ENCODE assay signal across 12 cellular contexts in the genomic region with DNA sequence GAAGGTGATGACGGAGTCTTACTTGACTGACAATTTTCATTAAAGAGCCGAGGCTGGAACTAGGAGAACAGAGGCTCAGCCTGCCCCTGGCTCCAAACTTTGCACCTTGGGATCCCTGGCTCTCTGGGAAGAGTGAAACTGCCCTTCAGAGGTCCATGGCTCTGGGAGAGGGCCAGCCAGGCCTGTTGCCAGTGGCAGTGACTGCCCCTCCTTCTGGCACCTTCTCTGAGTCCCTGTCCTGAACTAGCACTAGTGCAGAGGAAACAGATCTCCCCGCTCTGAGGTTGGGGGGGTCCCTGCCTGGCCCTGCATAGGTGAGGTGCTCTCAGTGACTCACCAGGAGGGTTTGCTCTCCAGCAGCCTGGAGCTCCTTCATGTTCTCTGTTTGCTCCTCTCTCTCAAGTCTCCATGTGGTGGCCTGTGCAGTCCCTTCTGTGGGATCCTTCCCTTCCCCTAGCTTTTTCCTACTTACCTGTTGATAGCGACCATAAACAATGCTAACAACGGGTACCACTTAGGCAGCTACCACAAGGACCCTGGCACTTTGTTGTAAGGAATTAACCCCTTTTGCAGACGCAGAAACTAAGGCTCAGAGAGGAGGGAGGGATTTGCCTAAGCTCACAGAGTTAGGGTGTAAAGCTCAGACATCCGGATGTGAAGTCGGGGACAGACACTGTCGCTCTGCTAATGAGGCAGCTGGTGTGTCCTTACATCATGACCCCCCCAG. TPM values are rescaled to one million over a fixed set of nuclear protein-coding genes. Genes with fewer than 3 reads are reported as not detected.
DNase-seq lines count a peak whose midpoint lies in the region; ATAC-seq, FAIRE-seq and TF ChIP-seq lines count a peak whose summit lies in the region.
"Had no signal": no experiment of that assay in that cellular context is flagged by ENCODE, and none has a peak within 500 bp of the region (broad histone marks: within the 10 kb centered on the region; RNA-seq: fewer than 3 reads in every experiment).

No MANE protein-coding gene starts in this region.

- H3K36me3 Mint-ChIP-seq in activated CD8-positive, alpha-beta T cell treated with anti-CD3 and anti-CD28 coated beads for 36 hours (ENCODE audit: low read depth) = no peaks in the 10 kb centered on the region
- no peaks in the 10 kb centered on the region for H3K36me3 Mint-ChIP-seq in activated CD8-positive, alpha-beta T cell treated with anti-CD3 and anti-CD28 coated beads, Interleukin-2, amount 10 ng/mL, durations not matched to agents 7 days and 5 days (ENCODE audit: low read depth)
- no peaks in the 10 kb centered on the region for H3K36me3 Mint-ChIP-seq in progenitor cell of endocrine pancreas (ENCODE audit: insufficient read depth)

- WGBS in body of pancreas, 2 donors = 68 to 76% methylated on average over 8 to 9 of the region's 9 CpGs
- 53 to 65% methylated on average over 8 to 9 of the region's 9 CpGs for WGBS in esophagus squamous epithelium, 2 donors

- CTCF ChIA-PET in activated CD8-positive, alpha-beta T cell treated with anti-CD3 and anti-CD28 coated beads for 36 hours (lab: Charles Lee) = interaction anchor here (2.0 kb wide), 1 partner anchor 139 kb away, joined by 7 read pairs; no protein-coding TSS in a partner anchor
- CTCF ChIA-PET in activated CD8-positive, alpha-beta T cell treated with anti-CD3 and anti-CD28 coated beads, Interleukin-2, amount 10 ng/mL, durations not matched to agents 7 days and 5 days (lab: Charles Lee) = no interaction called here

- POLR2A ChIA-PET in activated CD8-positive, alpha-beta T cell treated with anti-CD3 and anti-CD28 coated beads for 36 hours (lab: Charles Lee) = interaction anchor here (0.6 to 1.0 kb wide), 4 partner anchors 22 to 181 kb away, joined by 3 to 5 read pairs (median 3); a partner anchor contains a TSS
- POLR2A ChIA-PET in activated CD8-positive, alpha-beta T cell treated with anti-CD3 and anti-CD28 coated beads, Interleukin-2, amount 10 ng/mL, durations not matched to agents 7 days and 5 days (lab: Charles Lee) = no interaction called here

- no peaks in the 10 kb centered on the region for H3K36me3 ChIP-seq in body of pancreas (replicated peaks in 1 of 2; ENCODE audit: insufficient read depth in 1 of 2, low read depth in 2 of 2)
- H3K36me3 ChIP-seq in kidney (ENCODE audit: control insufficient read depth in 1 of 2, insufficient read depth in 2 of 2, low read length in 2 of 2) = no peaks in the 10 kb centered on the region
- no peaks in the 10 kb centered on the region for H3K36me3 ChIP-seq in esophagus squamous epithelium
- H3K36me3 ChIP-seq: HAP-1 had no signal

- H3K27ac ChIP-seq in body of pancreas (peak overlapping the region in 2 of 4 donors; percentile 29 to 70), kidney (ENCODE audit: low read depth in 2 of 2, low read length in 2 of 2) (peak overlapping the region in 1 of 2 donors; percentile 12), esophagus squamous epithelium (no peak overlapping the region)
- H3K27ac ChIP-seq: A549 had no signal

- peak; percentile 16 for DNase-seq in activated CD8-positive, alpha-beta T cell treated with anti-CD3 and anti-CD28 coated beads for 36 hours
- no peak for DNase-seq in activated CD8-positive, alpha-beta T cell treated with anti-CD3 and anti-CD28 coated beads, Interleukin-2, amount 10 ng/mL, durations not matched to agents 7 days and 5 days
- DNase-seq in body of pancreas (peak; percentile 11 to 33 (median 16)), kidney (peak; percentile 27), progenitor cell of endocrine pancreas (ENCODE audit: low spot score, unreplicated experiment) (peak; percentile 8), esophagus squamous epithelium (lab: John Stamatoyannopoulos, UW) (no peak), AG20443 (ENCODE audit: low spot score) (no peak), UCSD-AML1 (lab: John Stamatoyannopoulos, UW; ENCODE audit: unreplicated experiment) (no peak)
- DNase-seq: NCI-H2171 had no signal

- no peaks in the 10 kb centered on the region for H3K9me3 Mint-ChIP-seq in activated CD8-positive, alpha-beta T cell treated with anti-CD3 and anti-CD28 coated beads for 36 hours
- H3K9me3 Mint-ChIP-seq in activated CD8-positive, alpha-beta T cell treated with anti-CD3 and anti-CD28 coated beads, Interleukin-2, amount 10 ng/mL, durations not matched to agents 7 days and 5 days (ENCODE audit: insufficient read depth) = no peaks in the 10 kb centered on the region
- H3K9me3 Mint-ChIP-seq in progenitor cell of endocrine pancreas (ENCODE audit: low read depth) = no peaks in the 10 kb centered on the region
- H3K9me3 Mint-ChIP-seq: CD4-positive, alpha-beta T cell had no signal

- no peaks in the 10 kb centered on the region for H3K9me3 ChIP-seq in body of pancreas
- H3K9me3 ChIP-seq in kidney (ENCODE audit: control insufficient read depth in 1 of 2, low read length in 2 of 2) = no peaks in the 10 kb centered on the region
- H3K9me3 ChIP-seq in esophagus squamous epithelium = no peaks in the 10 kb centered on the region
- H3K9me3 ChIP-seq: A549, HAP-1 had no signal

- H3K27me3 Mint-ChIP-seq in activated CD8-positive, alpha-beta T cell treated with anti-CD3 and anti-CD28 coated beads for 36 hours = peaks cover 11% of the 10 kb centered on the region
- H3K27me3 Mint-ChIP-seq in activated CD8-positive, alpha-beta T cell treated with anti-CD3 and anti-CD28 coated beads, Interleukin-2, amount 10 ng/mL, durations not matched to agents 7 days and 5 days (ENCODE audit: low read depth) = peaks cover 14% of the 10 kb centered on the region
- H3K27me3 Mint-ChIP-seq in progenitor cell of endocrine pancreas = peaks cover 24% of the 10 kb centered on the region

- no peak overlapping the region for H3K4me3 ChIP-seq in body of pancreas
- no peak overlapping the region for H3K4me3 ChIP-seq in kidney (ENCODE audit: low read length in 2 of 2)
- no peak overlapping the region for H3K4me3 ChIP-seq in esophagus squamous epithelium
- H3K4me3 ChIP-seq: A549, HAP-1 had no signal

- no peaks in the 10 kb centered on the region for H3K4me1 Mint-ChIP-seq in activated CD8-positive, alpha-beta T cell treated with anti-CD3 and anti-CD28 coated beads for 36 hours (ENCODE audit: low read depth)
- H3K4me1 Mint-ChIP-seq in activated CD8-positive, alpha-beta T cell treated with anti-CD3 and anti-CD28 coated beads, Interleukin-2, amount 10 ng/mL, durations not matched to agents 7 days and 5 days (ENCODE audit: low read depth) = no peaks in the 10 kb centered on the region
- peaks cover 31% of the 10 kb centered on the region for H3K4me1 Mint-ChIP-seq in progenitor cell of endocrine pancreas (ENCODE audit: low read depth)

- H3K4me1 ChIP-seq in body of pancreas = peaks cover 56% of the 10 kb centered on the region
- peaks cover 56 to 59% of the 10 kb centered on the region in 2 donors for H3K4me1 ChIP-seq in kidney (ENCODE audit: control insufficient read depth in 1 of 2, insufficient read depth in 1 of 2, low read depth in 1 of 2, low read length in 2 of 2)
- peaks cover 0 to 9% (median 0%) of the 10 kb centered on the region in 3 donors for H3K4me1 ChIP-seq in esophagus squamous epithelium
- H3K4me1 ChIP-seq: HAP-1 had no signal

- TF ChIP-seq CTCF in activated CD8-positive, alpha-beta T cell treated with anti-CD3 and anti-CD28 coated beads for 36 hours (IDR thresholded peaks at IDR 0.05) = no peak
- TF ChIP-seq CTCF in body of pancreas (IDR thresholded peaks at IDR 0.05) = no peak
- no peak for TF ChIP-seq CTCF in kidney (IDR thresholded peaks at IDR 0.05; ENCODE audit: borderline replicate concordance, extremely low read depth, insufficient read depth)
- no peak for TF ChIP-seq CTCF in progenitor cell of endocrine pancreas (IDR thresholded peaks at IDR 0.05; ENCODE audit: unreplicated experiment)
- no peak for TF ChIP-seq CTCF in esophagus squamous epithelium (IDR thresholded peaks at IDR 0.05)

- FAIRE-seq in kidney (lab: Jason Lieb, UNC) = no peak
- FAIRE-seq: A549 had no signal

- no peak overlapping the region for H3K4me3 Mint-ChIP-seq in activated CD8-positive, alpha-beta T cell treated with anti-CD3 and anti-CD28 coated beads for 36 hours
- no peak overlapping the region for H3K4me3 Mint-ChIP-seq in activated CD8-positive, alpha-beta T cell treated with anti-CD3 and anti-CD28 coated beads, Interleukin-2, amount 10 ng/mL, durations not matched to agents 7 days and 5 days
- H3K4me3 Mint-ChIP-seq in progenitor cell of endocrine pancreas (ENCODE audit: low read depth) = no peak overlapping the region
- H3K4me3 Mint-ChIP-seq: CD4-positive, alpha-beta T cell had no signal

- no peak overlapping the region for H3K9ac ChIP-seq in kidney (ENCODE audit: low read length in 2 of 2)

- no peak overlapping the region for H3K27ac Mint-ChIP-seq in activated CD8-positive, alpha-beta T cell treated with anti-CD3 and anti-CD28 coated beads for 36 hours
- no peak overlapping the region for H3K27ac Mint-ChIP-seq in activated CD8-positive, alpha-beta T cell treated with anti-CD3 and anti-CD28 coated beads, Interleukin-2, amount 10 ng/mL, durations not matched to agents 7 days and 5 days
- H3K27ac Mint-ChIP-seq in progenitor cell of endocrine pancreas = peak overlapping the region; percentile 4
- H3K27ac Mint-ChIP-seq: CD4-positive, alpha-beta T cell had no signal

- TF ChIP-seq POLR2A in body of pancreas (IDR thresholded peaks at IDR 0.05) (no peak), esophagus squamous epithelium (IDR thresholded peaks at IDR 0.05) (no peak)

- H3K27me3 ChIP-seq in body of pancreas (no peaks in the 10 kb centered on the region), esophagus squamous epithelium (peaks cover 0 to 62% (median 0%) of the 10 kb centered on the region in 4 donors)

- intact Hi-C loops in activated CD8-positive, alpha-beta T cell treated with anti-CD3 and anti-CD28 coated beads for 36 hours (cut with micrococcal nuclease) = no loop called here
- intact Hi-C loops in body of pancreas (cut with DNase I) = no loop called here
- intact Hi-C loops in kidney (cut with DNase I) = no loop called here
- intact Hi-C loops in esophagus squamous epithelium (cut with DNase I) = no loop called here

- ATAC-seq in activated CD8-positive, alpha-beta T cell treated with anti-CD3 and anti-CD28 coated beads for 36 hours = no peak
- no peak for ATAC-seq in activated CD8-positive, alpha-beta T cell treated with anti-CD3 and anti-CD28 coated beads, Interleukin-2, amount 10 ng/mL, durations not matched to agents 7 days and 5 days
- no peak for ATAC-seq in body of pancreas

RNA-seq across cellular contexts. Expression of a gene that starts 22.4 kb away (rescaled TPM):
- total RNA-seq in activated CD8-positive, alpha-beta T cell treated with anti-CD3 and anti-CD28 coated beads for 36 hours = 1 to 10 TPM in 1 of 2 experiments, under 1 TPM in 1; 0.76 to 1.0 TPM
- total RNA-seq in activated CD8-positive, alpha-beta T cell treated with anti-CD3 and anti-CD28 coated beads, Interleukin-2, amount 10 ng/mL, durations not matched to agents 7 days and 5 days = 1 to 10 TPM; 1.6 to 1.9 TPM
- total RNA-seq in body of pancreas = 10 to 100 TPM in 1 of 2 donors, 1 to 10 TPM in 1; 8.0 to 16.2 TPM
- total RNA-seq in kidney = 3.7 TPM
- 12.5 TPM for polyA plus RNA-seq in kidney (ENCODE audit: insufficient read depth, low read depth, low replicate concordance)
- 11.6 and 12.7 TPM in 2 replicates for total RNA-seq in progenitor cell of endocrine pancreas
- 1 to 10 TPM in 3 of 4 donors, under 1 TPM in 1; 0.57 to 9.3 (median 5.0) TPM for total RNA-seq in esophagus squamous epithelium

Comparison
In these comparisons a context has a peak if more than half of its experiments do, and no peak if none do; other contexts are left out.
1. DNase-seq: peak in activated CD8-positive, alpha-beta T cell treated with anti-CD3 and anti-CD28 coated beads for 36 hours (single experiment), body of pancreas (4 of 4), kidney (single experiment) and progenitor cell of endocrine pancreas (single experiment); none in activated CD8-positive, alpha-beta T cell treated with anti-CD3 and anti-CD28 coated beads, Interleukin-2, amount 10 ng/mL, durations not matched to agents 7 days and 5 days (single experiment), esophagus squamous epithelium (single experiment), AG20443 (single experiment) and UCSD-AML1 (single experiment).